16 cellular contexts compared by ENCODE assay signal in genomic region chr4:82450966-82451755, GRCh38. TPM values are rescaled to one million over a fixed set of nuclear protein-coding genes. Genes with fewer than 3 reads are reported as not detected.
DNase-seq lines count a peak whose midpoint lies in the region; ATAC-seq and TF ChIP-seq lines count a peak whose summit lies in the region.
"Had no signal": no experiment of that assay in that cellular context is flagged by ENCODE, and none has a peak within 500 bp of the region (broad histone marks: within the 10 kb centered on the region; RNA-seq: fewer than 3 reads in every experiment).

No MANE protein-coding gene starts in this region.

- peak overlapping the region; percentile 81 for H3K27ac Mint-ChIP-seq in activated CD8-positive, alpha-beta T cell treated with anti-CD3 and anti-CD28 coated beads for 36 hours
- H3K27ac Mint-ChIP-seq in activated CD8-positive, alpha-beta T cell treated with anti-CD3 and anti-CD28 coated beads, Interleukin-2, amount 10 ng/mL, durations not matched to agents 7 days and 5 days, result no peak overlapping the region
- peak overlapping the region; percentile 40 for H3K27ac Mint-ChIP-seq in activated T-helper 17 cell treated with anti-CD3 and anti-CD28 coated beads, Interleukin-2, amount 50 U/mL, for 72 hours

- H3K4me3 Mint-ChIP-seq in activated CD8-positive, alpha-beta T cell treated with anti-CD3 and anti-CD28 coated beads for 36 hours, result no peak overlapping the region
- H3K4me3 Mint-ChIP-seq in activated CD8-positive, alpha-beta T cell treated with anti-CD3 and anti-CD28 coated beads, Interleukin-2, amount 10 ng/mL, durations not matched to agents 7 days and 5 days, result no peak overlapping the region
- H3K4me3 Mint-ChIP-seq in activated T-helper 17 cell treated with anti-CD3 and anti-CD28 coated beads, Interleukin-2, amount 50 U/mL, for 72 hours, result no peak overlapping the region

- no peak for TF ChIP-seq CTCF in activated CD8-positive, alpha-beta T cell treated with anti-CD3 and anti-CD28 coated beads for 36 hours (IDR thresholded peaks at IDR 0.05)

- POLR2A ChIA-PET in activated CD8-positive, alpha-beta T cell treated with anti-CD3 and anti-CD28 coated beads for 36 hours (lab: Charles Lee), result interaction anchor here (0.6 kb wide), 2 partner anchors 14 to 26 kb away, joined by 3 read pairs; no protein-coding TSS in a partner anchor
- POLR2A ChIA-PET in activated CD8-positive, alpha-beta T cell treated with anti-CD3 and anti-CD28 coated beads, Interleukin-2, amount 10 ng/mL, durations not matched to agents 7 days and 5 days (lab: Charles Lee), result interaction anchor here (0.6 kb wide), 1 partner anchor 23 kb away, joined by 4 read pairs; no protein-coding TSS in a partner anchor

- intact Hi-C loops in activated CD8-positive, alpha-beta T cell treated with anti-CD3 and anti-CD28 coated beads for 36 hours (cut with micrococcal nuclease), result no loop called here

- no peaks in the 10 kb centered on the region for H3K9me3 Mint-ChIP-seq in activated CD8-positive, alpha-beta T cell treated with anti-CD3 and anti-CD28 coated beads for 36 hours
- no peaks in the 10 kb centered on the region for H3K9me3 Mint-ChIP-seq in activated CD8-positive, alpha-beta T cell treated with anti-CD3 and anti-CD28 coated beads, Interleukin-2, amount 10 ng/mL, durations not matched to agents 7 days and 5 days (ENCODE audit: insufficient read depth)
- H3K9me3 Mint-ChIP-seq in activated T-helper 17 cell treated with anti-CD3 and anti-CD28 coated beads, Interleukin-2, amount 50 U/mL, for 72 hours, result no peaks in the 10 kb centered on the region

- H3K27me3 Mint-ChIP-seq in activated CD8-positive, alpha-beta T cell treated with anti-CD3 and anti-CD28 coated beads for 36 hours, result no peaks in the 10 kb centered on the region
- H3K27me3 Mint-ChIP-seq in activated CD8-positive, alpha-beta T cell treated with anti-CD3 and anti-CD28 coated beads, Interleukin-2, amount 10 ng/mL, durations not matched to agents 7 days and 5 days (ENCODE audit: low read depth), result no peaks in the 10 kb centered on the region
- no peaks in the 10 kb centered on the region for H3K27me3 Mint-ChIP-seq in activated T-helper 17 cell treated with anti-CD3 and anti-CD28 coated beads, Interleukin-2, amount 50 U/mL, for 72 hours

- peaks cover 29% of the 10 kb centered on the region for H3K4me1 Mint-ChIP-seq in activated CD8-positive, alpha-beta T cell treated with anti-CD3 and anti-CD28 coated beads for 36 hours (ENCODE audit: low read depth)
- H3K4me1 Mint-ChIP-seq in activated CD8-positive, alpha-beta T cell treated with anti-CD3 and anti-CD28 coated beads, Interleukin-2, amount 10 ng/mL, durations not matched to agents 7 days and 5 days (ENCODE audit: low read depth), result peaks cover 5% of the 10 kb centered on the region
- H3K4me1 Mint-ChIP-seq in activated T-helper 17 cell treated with anti-CD3 and anti-CD28 coated beads, Interleukin-2, amount 50 U/mL, for 72 hours, result peaks cover 7% of the 10 kb centered on the region

- no peak for DNase-seq in activated CD8-positive, alpha-beta T cell treated with anti-CD3 and anti-CD28 coated beads for 36 hours
- no peak for DNase-seq in activated CD8-positive, alpha-beta T cell treated with anti-CD3 and anti-CD28 coated beads, Interleukin-2, amount 10 ng/mL, durations not matched to agents 7 days and 5 days
- DNase-seq in COLO829 (ENCODE audit: low spot score) (peak; percentile 61), globus pallidus (ENCODE audit: low spot score) (peak; percentile 19), NCI-H2227 (lab: John Stamatoyannopoulos, UW; ENCODE audit: unreplicated experiment) (no peak), GF-D8 (lab: John Stamatoyannopoulos, UW) (no peak)
- DNase-seq: GM23248, KG1, NCI-H1092 treated with DMSO at 0.1 percent for 48 hours, NCI-H1694, NCI-H446, NCI-H748 treated with DMSO at 0.1 percent for 48 hours, PC-9 had no signal

- peaks cover 51% of the 10 kb centered on the region for H3K36me3 Mint-ChIP-seq in activated CD8-positive, alpha-beta T cell treated with anti-CD3 and anti-CD28 coated beads for 36 hours (ENCODE audit: low read depth)
- H3K36me3 Mint-ChIP-seq in activated CD8-positive, alpha-beta T cell treated with anti-CD3 and anti-CD28 coated beads, Interleukin-2, amount 10 ng/mL, durations not matched to agents 7 days and 5 days (ENCODE audit: low read depth), result peaks cover 67% of the 10 kb centered on the region
- peaks cover 92% of the 10 kb centered on the region for H3K36me3 Mint-ChIP-seq in activated T-helper 17 cell treated with anti-CD3 and anti-CD28 coated beads, Interleukin-2, amount 50 U/mL, for 72 hours (ENCODE audit: low read depth)

- CTCF ChIA-PET in activated CD8-positive, alpha-beta T cell treated with anti-CD3 and anti-CD28 coated beads for 36 hours (lab: Charles Lee), result interaction anchor here (1.3 to 2.0 kb wide), 3 partner anchors 11 to 288 kb away, joined by 3 to 10 read pairs (median 7); no protein-coding TSS in a partner anchor
- CTCF ChIA-PET in activated CD8-positive, alpha-beta T cell treated with anti-CD3 and anti-CD28 coated beads, Interleukin-2, amount 10 ng/mL, durations not matched to agents 7 days and 5 days (lab: Charles Lee), result interaction anchor here (0.8 to 2.6 kb wide), 2 partner anchors 11 to 288 kb away, joined by 3 to 11 read pairs; no protein-coding TSS in a partner anchor

- ATAC-seq in activated CD8-positive, alpha-beta T cell treated with anti-CD3 and anti-CD28 coated beads for 36 hours, result no peak
- ATAC-seq in activated CD8-positive, alpha-beta T cell treated with anti-CD3 and anti-CD28 coated beads, Interleukin-2, amount 10 ng/mL, durations not matched to agents 7 days and 5 days, result no peak
- ATAC-seq in activated T-helper 17 cell treated with anti-CD3 and anti-CD28 coated beads, Interleukin-2, amount 50 U/mL, for 72 hours (replicated peaks), result no peak
- ATAC-seq in HG03280 (IDR thresholded peaks at IDR 0.05; ENCODE audit: unreplicated experiment), result no peak
- ATAC-seq: A549 had no signal

RNA-seq across cellular contexts. Expression of gene ENOPH1, which starts 20.8 kb away (rescaled TPM):
- 10 to 100 TPM; 78.9 to 83.5 TPM for total RNA-seq in activated CD8-positive, alpha-beta T cell treated with anti-CD3 and anti-CD28 coated beads for 36 hours
- 10 to 100 TPM; 45.0 to 45.3 TPM for total RNA-seq in activated CD8-positive, alpha-beta T cell treated with anti-CD3 and anti-CD28 coated beads, Interleukin-2, amount 10 ng/mL, durations not matched to agents 7 days and 5 days
- 10 to 100 TPM; 48.0 to 61.1 TPM for total RNA-seq in activated T-helper 17 cell treated with anti-CD3 and anti-CD28 coated beads, Interleukin-2, amount 50 U/mL, for 72 hours

RNA-seq across cellular contexts. Expression of gene HNRNPDL, which starts 20.9 kb away (rescaled TPM):
- total RNA-seq in activated CD8-positive, alpha-beta T cell treated with anti-CD3 and anti-CD28 coated beads for 36 hours, result 100 to 1,000 TPM; 330 to 339 TPM
- total RNA-seq in activated CD8-positive, alpha-beta T cell treated with anti-CD3 and anti-CD28 coated beads, Interleukin-2, amount 10 ng/mL, durations not matched to agents 7 days and 5 days, result 100 to 1,000 TPM; 331 TPM
- total RNA-seq in activated T-helper 17 cell treated with anti-CD3 and anti-CD28 coated beads, Interleukin-2, amount 50 U/mL, for 72 hours, result 100 to 1,000 TPM; 158 to 260 TPM

Comparison
In these comparisons a context has a peak if more than half of its experiments do, and no peak if none do; other contexts are left out.
1. DNase-seq: peak in COLO829 (single experiment) and globus pallidus (single experiment); none in activated CD8-positive, alpha-beta T cell treated with anti-CD3 and anti-CD28 coated beads for 36 hours (single experiment), activated CD8-positive, alpha-beta T cell treated with anti-CD3 and anti-CD28 coated beads, Interleukin-2, amount 10 ng/mL, durations not matched to agents 7 days and 5 days (single experiment), NCI-H2227 (single experiment) and GF-D8 (single experiment).